In genomic region chr7:29434405-29434804, GRCh38 we compare ENCODE assay signal across 19 cellular contexts.
"Had no signal": no experiment of that assay in that cellular context is flagged by ENCODE, and none has a peak within 500 bp of the region (broad histone marks: within the 10 kb centered on the region; RNA-seq: fewer than 3 reads in every experiment).

No MANE protein-coding gene starts in this region.

- H3K36me3 ChIP-seq: left lung, spleen, thyroid gland had no signal

- ATAC-seq: left lung, sciatic nerve had no signal

- H3K27ac ChIP-seq: dorsolateral prefrontal cortex, epithelial cell of prostate, left lung, spleen, thyroid gland had no signal

- H3K27me3 ChIP-seq: dorsolateral prefrontal cortex, left lung, spleen, thyroid gland had no signal

- H3K4me1 ChIP-seq: left lung, spleen, thyroid gland had no signal

- DNase-seq: activated CD4-positive, alpha-beta T cell treated with anti-CD3 and anti-CD28 coated beads, Interleukin-2, amount 50 U/mL, for 48 hours; activated naive CD4-positive, alpha-beta T cell; activated naive CD8-positive, alpha-beta T cell treated with anti-CD3 and anti-CD28 coated beads for 36 hours; amniotic stem cell; central memory CD4-positive, alpha-beta T cell; dorsolateral prefrontal cortex; endodermal cell; foreskin melanocyte; glutamatergic neuron; hypothalamus; left lung; spleen; stimulated activated naive CD4-positive, alpha-beta T cell treated with Interleukin-2 at 50 U/mL for 16 hours; thyroid gland had no signal

- FAIRE-seq: colon, keratinocyte, TTC549 had no signal

- H3K9me3 ChIP-seq: left lung, spleen, thyroid gland had no signal

- H3K4me3 ChIP-seq: dorsolateral prefrontal cortex, left lung, spleen, thyroid gland had no signal
